In the genomic region with DNA sequence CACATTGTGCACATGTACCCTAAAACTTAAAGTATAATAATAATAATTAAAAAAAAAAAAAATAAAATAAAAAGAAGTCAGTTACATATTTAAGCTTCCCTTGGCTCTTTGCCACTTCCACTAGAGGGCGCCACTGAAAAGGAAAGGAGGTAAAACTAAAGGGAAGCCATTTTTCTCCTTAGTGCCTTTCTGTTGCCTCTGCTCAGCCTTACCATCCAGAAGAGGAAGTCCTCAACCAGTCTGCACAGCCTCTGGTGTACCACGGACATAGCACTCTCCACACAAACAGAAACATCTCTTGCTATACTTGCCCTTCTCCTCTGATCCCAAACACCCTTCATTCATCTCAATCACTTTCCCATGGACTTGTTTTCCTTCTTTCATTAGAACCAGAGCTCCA, we compare ENCODE assay signal across 8 cellular contexts.
DNase-seq lines count a peak whose midpoint lies in the region; ATAC-seq and TF ChIP-seq lines count a peak whose summit lies in the region.

No MANE protein-coding gene starts in this region.

- peak; percentile 48 for TF ChIP-seq CTCF in HFF-Myc (IDR thresholded peaks at IDR 0.05; ENCODE audit: low read depth, low read length, missing control alignments)
- TF ChIP-seq CTCF in cardiac muscle cell (IDR thresholded peaks at IDR 0.05; ENCODE audit: low read depth, low read length), result peak; percentile 40
- peak; percentile 63 for TF ChIP-seq CTCF in smooth muscle cell (IDR thresholded peaks at IDR 0.05; ENCODE audit: borderline replicate concordance, insufficient read depth, poor library complexity, severe bottlenecking)

- no peaks in the 10 kb centered on the region for H3K9me3 ChIP-seq in cardiac muscle cell (ENCODE audit: low read depth)
- no peaks in the 10 kb centered on the region for H3K9me3 ChIP-seq in smooth muscle cell (replicated peaks; ENCODE audit: low read depth)

- H3K36me3 ChIP-seq in cardiac muscle cell (no peaks in the 10 kb centered on the region), smooth muscle cell (ENCODE audit: low read depth) (no peaks in the 10 kb centered on the region)

- H3K4me2 ChIP-seq in smooth muscle cell, result no peak overlapping the region

- H2AFZ ChIP-seq in smooth muscle cell (ENCODE audit: low read depth), result no peak overlapping the region

- no peaks in the 10 kb centered on the region for H3K79me2 ChIP-seq in smooth muscle cell (ENCODE audit: low read depth)

- ATAC-seq in HG03432 (IDR thresholded peaks at IDR 0.05; ENCODE audit: unreplicated experiment), result no peak

- 57% methylated on average over 2 of the region's 2 CpGs for WGBS in smooth muscle cell (ENCODE audit: low lambda C conversion rate)

- H3K4me1 ChIP-seq in cardiac muscle cell (ENCODE audit: low read depth), result no peaks in the 10 kb centered on the region
- H3K4me1 ChIP-seq in smooth muscle cell (ENCODE audit: low read depth), result peaks cover 6% of the 10 kb centered on the region

- H3K27ac ChIP-seq in cardiac muscle cell (no peak overlapping the region), smooth muscle cell (ENCODE audit: low read depth) (no peak overlapping the region)

- H3F3A ChIP-seq in smooth muscle cell (ENCODE audit: low read depth), result no peaks in the 10 kb centered on the region

- no peaks in the 10 kb centered on the region for H4K20me1 ChIP-seq in smooth muscle cell (ENCODE audit: low read depth)

- H3K27me3 ChIP-seq in cardiac muscle cell (no peaks in the 10 kb centered on the region), smooth muscle cell (ENCODE audit: low read depth) (no peaks in the 10 kb centered on the region)

- no peak overlapping the region for H3K9ac ChIP-seq in smooth muscle cell (ENCODE audit: low read depth)

- H3K4me3 ChIP-seq in HFF-Myc (replicated peaks; ENCODE audit: low read depth, low read length) (no peak overlapping the region), cardiac muscle cell (no peak overlapping the region), smooth muscle cell (no peak overlapping the region)

- DNase-seq in DMS53 (lab: John Stamatoyannopoulos, UW), result peak; percentile 93
- DNase-seq in HFF-Myc (ENCODE audit: extremely low read depth, low read depth), result no peak
- peak; percentile 30 for DNase-seq in SIG-M5 (lab: John Stamatoyannopoulos, UW)
- DNase-seq in activated effector memory CD4-positive, alpha-beta T cell treated with Interleukin-2 at 50 U/mL for 16 hours, result peak; percentile 23
- DNase-seq in cardiac muscle cell (ENCODE audit: low read depth in 1 of 2, low spot score in 1 of 2), result peak; percentile 55 to 57
- DNase-seq in smooth muscle cell (lab: John Stamatoyannopoulos, UW; ENCODE audit: unreplicated experiment), result no peak
- DNase-seq in AG08396 (ENCODE audit: low spot score), result no peak

Comparison
In these comparisons a context has a peak if more than half of its experiments do, and no peak if none do; other contexts are left out.
1. DNase-seq: peak in DMS53 (single experiment), SIG-M5 (single experiment), activated effector memory CD4-positive, alpha-beta T cell treated with Interleukin-2 at 50 U/mL for 16 hours (single experiment) and cardiac muscle cell (2 of 2); none in HFF-Myc (single experiment), smooth muscle cell (single experiment) and AG08396 (single experiment).
2. Peak in every context shown above with its lines, with median percentiles within 50 percentile points of each other: CTCF ChIP-seq.